1 cellular context compared by ENCODE assay signal in genomic region chr17:47860396-47860795, GRCh38.
TF ChIP-seq lines count a peak whose summit lies in the region.

No MANE protein-coding gene starts in this region.

TF ChIP-seq in IMR-90, 13 proteins besides CTCF, POLR2A, EP300 and RAD21 (continued from another document):
- no peak for TF ChIP-seq USF2 (IDR thresholded peaks at IDR 0.05; ENCODE audit: low read depth, low read length)
- no peak for TF ChIP-seq FOS (IDR thresholded peaks at IDR 0.05; ENCODE audit: low read depth, low read length)
- no peak for TF ChIP-seq MAZ (IDR thresholded peaks at IDR 0.05; ENCODE audit: borderline replicate concordance, low read depth, low read length)
- no peak for TF ChIP-seq CHD1 (IDR thresholded peaks at IDR 0.05; ENCODE audit: low read depth, low read length)
TF ChIP-seq in IMR-90: peak in this region for 0.
